11 cellular contexts compared by ENCODE assay signal in the genomic region with DNA sequence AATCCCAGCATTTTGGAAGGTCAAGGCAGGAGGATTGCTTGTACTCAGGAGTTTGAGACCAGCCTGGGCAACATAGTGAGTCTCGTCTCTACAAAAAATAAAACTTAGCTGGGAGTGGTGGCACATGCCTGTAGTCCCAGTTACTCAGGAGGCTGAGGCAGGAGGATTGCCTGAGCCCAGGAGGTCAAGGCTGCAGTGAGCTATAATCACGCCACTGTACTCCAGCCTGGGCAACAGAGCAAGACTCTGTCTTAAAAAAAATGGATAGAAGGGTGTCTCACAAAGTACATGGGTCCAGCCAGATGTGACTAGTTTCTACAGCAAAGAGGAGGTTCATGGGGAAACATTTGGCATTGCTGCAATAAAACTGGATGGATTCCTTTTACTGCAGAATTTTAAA. TPM values are rescaled to one million over a fixed set of nuclear protein-coding genes. Genes with fewer than 3 reads are reported as not detected.
DNase-seq lines count a peak whose midpoint lies in the region; ATAC-seq, FAIRE-seq and TF ChIP-seq lines count a peak whose summit lies in the region.
"Not testable (repeated sequence)": the region's sequence is repeated elsewhere in the genome, so short reads cannot be mapped to it uniquely, and the experiment has no call there.
"Had no signal": no experiment of that assay in that cellular context is flagged by ENCODE, and none has a peak within 500 bp of the region (broad histone marks: within the 10 kb centered on the region; RNA-seq: fewer than 3 reads in every experiment).

No MANE protein-coding gene starts in this region.

- not testable (repeated sequence) for DNase-seq in Peyer's patch; natural killer cell treated with Interleukin-12 subunit alpha and Interleukin-12 subunit beta and Interleukin-15 and Interleukin-18, amount 100 ng/mL, for 72 hours (ENCODE audit: low spot score); stimulated activated effector memory CD8-positive, alpha-beta T cell treated with anti-CD3 and anti-CD28 coated beads, Interleukin-12 subunit alpha, Interleukin-12 subunit beta, amount 100 ng/mL, for 72 hours (ENCODE audit: low spot score in 2 of 2)
- DNase-seq in colonic mucosa (peak; percentile 45), kidney (peak; percentile 10), mucosa of descending colon (peak in 2 of 3 donors; percentile 25 to 37)

- peaks cover 0 to 17% (median 8%) of the 10 kb centered on the region in 4 donors for H3K4me1 ChIP-seq in Peyer's patch
- H3K4me1 ChIP-seq in colonic mucosa; kidney (ENCODE audit: control insufficient read depth in 1 of 2, insufficient read depth in 1 of 2, low read depth in 1 of 2, low read length in 2 of 2); mucosa of descending colon (ENCODE audit: low read depth): not testable (repeated sequence)

- FAIRE-seq in kidney (lab: Jason Lieb, UNC), result not testable (repeated sequence)

- not testable (repeated sequence) for TF ChIP-seq CTCF in Peyer's patch (IDR thresholded peaks at IDR 0.05); colonic mucosa (IDR thresholded peaks at IDR 0.05); kidney (IDR thresholded peaks at IDR 0.05; ENCODE audit: borderline replicate concordance, extremely low read depth, insufficient read depth); mucosa of descending colon (IDR thresholded peaks at IDR 0.05)

- H3K4me1 Mint-ChIP-seq in natural killer cell treated with Interleukin-12 subunit alpha and Interleukin-12 subunit beta and Interleukin-15 and Interleukin-18, amount 100 ng/mL, for 72 hours (ENCODE audit: low read depth in 2 of 2), result peaks cover 38 to 39% of the 10 kb centered on the region in 2 donors
- H3K4me1 Mint-ChIP-seq in stimulated activated effector memory CD8-positive, alpha-beta T cell treated with anti-CD3 and anti-CD28 coated beads, Interleukin-12 subunit alpha, Interleukin-12 subunit beta, amount 100 ng/mL, for 72 hours, result peaks cover 57% of the 10 kb centered on the region

- not testable (repeated sequence) for H3K36me3 Mint-ChIP-seq in natural killer cell treated with Interleukin-12 subunit alpha and Interleukin-12 subunit beta and Interleukin-15 and Interleukin-18, amount 100 ng/mL, for 72 hours
- peaks cover 20% of the 10 kb centered on the region for H3K36me3 Mint-ChIP-seq in stimulated activated effector memory CD8-positive, alpha-beta T cell treated with anti-CD3 and anti-CD28 coated beads, Interleukin-12 subunit alpha, Interleukin-12 subunit beta, amount 100 ng/mL, for 72 hours

- not testable (repeated sequence) for H3K36me3 ChIP-seq in Peyer's patch; colonic mucosa; kidney (ENCODE audit: control insufficient read depth in 1 of 2, insufficient read depth in 2 of 2, low read length in 2 of 2); mucosa of descending colon (ENCODE audit: low read depth)

- peak overlapping the region; percentile 45 for H3K4me3 Mint-ChIP-seq in natural killer cell treated with Interleukin-12 subunit alpha and Interleukin-12 subunit beta and Interleukin-15 and Interleukin-18, amount 100 ng/mL, for 72 hours
- H3K4me3 Mint-ChIP-seq in stimulated activated effector memory CD8-positive, alpha-beta T cell treated with anti-CD3 and anti-CD28 coated beads, Interleukin-12 subunit alpha, Interleukin-12 subunit beta, amount 100 ng/mL, for 72 hours, result not testable (repeated sequence)

- H3K9ac ChIP-seq in colonic mucosa (ENCODE audit: low read depth in 2 of 2, low read length in 2 of 2), result not testable (repeated sequence)
- H3K9ac ChIP-seq in kidney (ENCODE audit: low read length in 2 of 2), result peak overlapping the region in 1 of 2 donors; percentile 32

- not testable (repeated sequence) for H3K27me3 Mint-ChIP-seq in natural killer cell treated with Interleukin-12 subunit alpha and Interleukin-12 subunit beta and Interleukin-15 and Interleukin-18, amount 100 ng/mL, for 72 hours

- H3K9me3 ChIP-seq in Peyer's patch; colonic mucosa; kidney (ENCODE audit: control insufficient read depth in 1 of 2, low read length in 2 of 2); mucosa of descending colon: not testable (repeated sequence)

- intact Hi-C loops in colonic mucosa (cut with DNase I); kidney (cut with DNase I); mucosa of descending colon (cut with DNase I, micrococcal nuclease): not testable (repeated sequence)

- not testable (repeated sequence) for H3K27me3 ChIP-seq in Peyer's patch, colonic mucosa

- not testable (repeated sequence) for H3K9me3 Mint-ChIP-seq in natural killer cell treated with Interleukin-12 subunit alpha and Interleukin-12 subunit beta and Interleukin-15 and Interleukin-18, amount 100 ng/mL, for 72 hours; stimulated activated effector memory CD8-positive, alpha-beta T cell treated with anti-CD3 and anti-CD28 coated beads, Interleukin-12 subunit alpha, Interleukin-12 subunit beta, amount 100 ng/mL, for 72 hours

- not testable (repeated sequence) for TF ChIP-seq POLR2A in Peyer's patch (IDR thresholded peaks at IDR 0.05)

- peak overlapping the region in 3 of 4 donors; percentile 25 to 74 (median 59) for H3K27ac ChIP-seq in Peyer's patch
- H3K27ac ChIP-seq in colonic mucosa, result peak overlapping the region; percentile 81
- not testable (repeated sequence) for H3K27ac ChIP-seq in kidney (ENCODE audit: low read depth in 2 of 2, low read length in 2 of 2)

- H3K4me3 ChIP-seq in Peyer's patch; colonic mucosa; kidney (ENCODE audit: low read length in 2 of 2); mucosa of descending colon: not testable (repeated sequence)

- H3K27ac Mint-ChIP-seq in natural killer cell treated with Interleukin-12 subunit alpha and Interleukin-12 subunit beta and Interleukin-15 and Interleukin-18, amount 100 ng/mL, for 72 hours, result peak overlapping the region in 1 of 2 donors; percentile 37
- peak overlapping the region; percentile 60 for H3K27ac Mint-ChIP-seq in stimulated activated effector memory CD8-positive, alpha-beta T cell treated with anti-CD3 and anti-CD28 coated beads, Interleukin-12 subunit alpha, Interleukin-12 subunit beta, amount 100 ng/mL, for 72 hours

- ATAC-seq in mucosa of descending colon, result peak; percentile 22
- not testable (repeated sequence) for ATAC-seq in natural killer cell treated with Interleukin-12 subunit alpha and Interleukin-12 subunit beta and Interleukin-15 and Interleukin-18, amount 100 ng/mL, for 72 hours; stimulated activated effector memory CD8-positive, alpha-beta T cell treated with anti-CD3 and anti-CD28 coated beads, Interleukin-12 subunit alpha, Interleukin-12 subunit beta, amount 100 ng/mL, for 72 hours

RNA-seq across cellular contexts. Expression of gene PDP2, which starts 9.0 kb away (rescaled TPM):
- 10 to 100 TPM; 12.1 to 27.9 (median 15.3) TPM for total RNA-seq in Peyer's patch
- 10 to 100 TPM; 16.0 to 25.9 TPM for total RNA-seq in colonic mucosa
- 9.2 TPM for total RNA-seq in kidney
- polyA plus RNA-seq in kidney (ENCODE audit: insufficient read depth, low read depth, low replicate concordance), result 5.1 TPM
- total RNA-seq in mucosa of descending colon, result 10 to 100 TPM; 15.5 to 23.5 (median 23.2) TPM
- 10 to 100 TPM; 28.0 to 35.0 TPM for total RNA-seq in natural killer cell treated with Interleukin-12 subunit alpha and Interleukin-12 subunit beta and Interleukin-15 and Interleukin-18, amount 100 ng/mL, for 72 hours

RNA-seq across cellular contexts. Expression of gene CA7, which starts 27.1 kb away (rescaled TPM):
- total RNA-seq in Peyer's patch (10 to 100 TPM; 13.2 to 59.4 (median 32.2) TPM), colonic mucosa (100 to 1,000 TPM in 1 of 2 donors, 10 to 100 TPM in 1; 46.2 to 120 TPM), kidney (not detected), mucosa of descending colon (100 to 1,000 TPM in 2 of 3 donors, 10 to 100 TPM in 1; 59.3 to 253 (median 131) TPM)
- not detected for polyA plus RNA-seq in kidney (ENCODE audit: insufficient read depth, low read depth, low replicate concordance)
- not detected for total RNA-seq in natural killer cell treated with Interleukin-12 subunit alpha and Interleukin-12 subunit beta and Interleukin-15 and Interleukin-18, amount 100 ng/mL, for 72 hours
- total RNA-seq: A172; A673; CD4-positive, CD25-positive, alpha-beta regulatory T cell; CD8-positive, alpha-beta T cell had no signal
- polyA plus RNA-seq: BJ; CD4-positive, CD25-positive, alpha-beta regulatory T cell had no signal

RNA-seq across cellular contexts. Expression of gene NAE1, which starts 40.6 kb away (rescaled TPM):
- total RNA-seq in Peyer's patch, result 10 to 100 TPM; 33.6 to 51.3 (median 43.0) TPM
- total RNA-seq in colonic mucosa, result 10 to 100 TPM; 42.2 to 62.0 TPM
- 45.6 TPM for total RNA-seq in kidney
- 37.5 TPM for polyA plus RNA-seq in kidney (ENCODE audit: insufficient read depth, low read depth, low replicate concordance)
- total RNA-seq in mucosa of descending colon, result 10 to 100 TPM; 48.4 to 52.9 (median 50.8) TPM
- 10 to 100 TPM; 69.4 to 98.3 TPM for total RNA-seq in natural killer cell treated with Interleukin-12 subunit alpha and Interleukin-12 subunit beta and Interleukin-15 and Interleukin-18, amount 100 ng/mL, for 72 hours

RNA-seq across cellular contexts. Expression of gene CDH16, which starts 47.3 kb away (rescaled TPM):
- 10 to 100 TPM in 3 of 4 donors, not detected in 1; 11.3 to 19.5 (median 15.4) TPM for total RNA-seq in Peyer's patch
- 1 to 10 TPM in 1 of 2 donors, under 1 TPM in 1; 0.72 to 1.8 TPM for total RNA-seq in colonic mucosa
- 1,188 TPM for total RNA-seq in kidney
- polyA plus RNA-seq in kidney (ENCODE audit: insufficient read depth, low read depth, low replicate concordance), result 1,180 TPM
- under 1 TPM; 0.13 to 0.78 (median 0.72) TPM for total RNA-seq in mucosa of descending colon
- total RNA-seq in natural killer cell treated with Interleukin-12 subunit alpha and Interleukin-12 subunit beta and Interleukin-15 and Interleukin-18, amount 100 ng/mL, for 72 hours, result not detected
- total RNA-seq: A172; A673; CD4-positive, CD25-positive, alpha-beta regulatory T cell; CD8-positive, alpha-beta T cell had no signal
- polyA plus RNA-seq: BJ; CD4-positive, CD25-positive, alpha-beta regulatory T cell had no signal

RNA-seq across cellular contexts. Expression of gene RRAD, which starts 54.0 kb away (rescaled TPM):
- 1 to 10 TPM in 3 of 4 donors, under 1 TPM in 1; 0.53 to 4.1 (median 2.8) TPM for total RNA-seq in Peyer's patch
- total RNA-seq in colonic mucosa, result 1 to 10 TPM; 1.4 to 4.0 TPM
- total RNA-seq in kidney, result 90.9 TPM
- 14.3 TPM for polyA plus RNA-seq in kidney (ENCODE audit: insufficient read depth, low read depth, low replicate concordance)
- 10 to 100 TPM in 1 of 3 donors, 1 to 10 TPM in 2; 1.3 to 11.6 (median 1.3) TPM for total RNA-seq in mucosa of descending colon
- total RNA-seq in natural killer cell treated with Interleukin-12 subunit alpha and Interleukin-12 subunit beta and Interleukin-15 and Interleukin-18, amount 100 ng/mL, for 72 hours, result 10 to 100 TPM in 1 of 2 donors, 1 to 10 TPM in 1; 2.3 to 12.8 TPM
- polyA plus RNA-seq: CD4-positive, CD25-positive, alpha-beta regulatory T cell had no signal

Comparison
In these comparisons a context has a peak if more than half of its experiments do, and no peak if none do; other contexts are left out.
1. RNA of gene CA7, which starts 27.1 kb away (total RNA-seq): 59.3 to 253 TPM in mucosa of descending colon, 46.2 to 120 TPM in colonic mucosa and 13.2 to 59.4 TPM in Peyer's patch; not detected in kidney (single experiment) and not detected in natural killer cell treated with Interleukin-12 subunit alpha and Interleukin-12 subunit beta and Interleukin-15 and Interleukin-18, amount 100 ng/mL, for 72 hours; every median in the first group is over 10 times any median in the second.